Comparison of ENCODE assay signal across 16 cellular contexts in genomic region chr20:55200317-55200716, GRCh38.
"Had no signal": no experiment of that assay in that cellular context is flagged by ENCODE, and none has a peak within 500 bp of the region (broad histone marks: within the 10 kb centered on the region; RNA-seq: fewer than 3 reads in every experiment).

No MANE protein-coding gene starts in this region.

- H3K36me3 ChIP-seq: heart left ventricle, neutrophil, right atrium auricular region had no signal

- DNase-seq: dermis blood vessel endothelial cell; heart left ventricle; hippocampal formation; mucosa of descending colon; naive thymus-derived CD8-positive, alpha-beta T cell; posterior cingulate gyrus; small intestine; stimulated activated CD4-positive, alpha-beta T cell treated with anti-CD3 and anti-CD28 coated beads, Interleukin-12 subunit alpha, Interleukin-12 subunit beta, amount 100 ng/mL, for 4 hours; stimulated activated naive CD4-positive, alpha-beta T cell treated with Interleukin-2 at 50 U/mL for 16 hours; trophoblast cell had no signal

- H3K4me3 Mint-ChIP-seq: naive thymus-derived CD8-positive, alpha-beta T cell had no signal

- H3K27ac ChIP-seq: heart left ventricle, neutrophil, right atrium auricular region had no signal

- H3K4me1 ChIP-seq: heart left ventricle, right atrium auricular region had no signal

- FAIRE-seq: endothelial cell of umbilical vein, frontal cortex, islet of Langerhans, small intestine, urothelium cell line had no signal

- H3K4me3 ChIP-seq: heart left ventricle, mucosa of descending colon, right atrium auricular region had no signal

- H3K27me3 Mint-ChIP-seq: naive thymus-derived CD8-positive, alpha-beta T cell had no signal

- H3K27me3 ChIP-seq: heart left ventricle, neutrophil, right atrium auricular region had no signal

- H3K9me3 ChIP-seq: mucosa of descending colon, neutrophil had no signal

- H3K4me1 Mint-ChIP-seq: naive thymus-derived CD8-positive, alpha-beta T cell had no signal

- H3K36me3 Mint-ChIP-seq: naive thymus-derived CD8-positive, alpha-beta T cell had no signal

- H3K27ac Mint-ChIP-seq: naive thymus-derived CD8-positive, alpha-beta T cell had no signal
